1 cellular context compared by ENCODE assay signal in genomic region chr17:48646183-48647102, GRCh38.
TF ChIP-seq lines count a peak whose summit lies in the region.

No MANE protein-coding gene starts in this region.

TF ChIP-seq in K562, 482 proteins besides CTCF, POLR2A, EP300 and RAD21:
- TF ChIP-seq POLR2G (IDR thresholded peaks at IDR 0.05; ENCODE audit: low read depth, low read length): peak; percentile 76
- 0 out of 2 replicates have a peak, but pooled peaks have one; percentile 14 for TF ChIP-seq PHF8 (IDR thresholded peaks at IDR 0.05; ENCODE audit: borderline replicate concordance, low read length)
- TF ChIP-seq MAZ (CRISPR knock-in tag; conservative IDR thresholded peaks at IDR 0.05 in 1 of 2, IDR thresholded peaks at IDR 0.05 in 1 of 2): peak; percentile 54 to 81; a peak in 3 of 4 replicates
- no peak for TF ChIP-seq MAFK (IDR thresholded peaks at IDR 0.05; ENCODE audit: low read length)
- peak in 1 of 3 experiments; percentile 2 for TF ChIP-seq YY1 (IDR thresholded peaks at IDR 0.05; ENCODE audit: borderline replicate concordance in 1 of 3, control insufficient read depth in 1 of 3, extremely low read depth in 1 of 3, insufficient read depth in 3 of 3, insufficient read length in 1 of 3, insufficient replicate concordance in 2 of 3, low read depth in 1 of 3, low read length in 2 of 3)
- 0 out of 2 replicates have a peak, but pooled peaks have one; percentile 10 for TF ChIP-seq CREB1 (IDR thresholded peaks at IDR 0.05)
- no peak for TF ChIP-seq CREB1 (CRISPR knock-in tag; IDR thresholded peaks at IDR 0.05)
- no peak for TF ChIP-seq THAP12 (CRISPR knock-in tag; IDR thresholded peaks at IDR 0.05)
- TF ChIP-seq ZBTB33 (CRISPR knock-in tag; IDR thresholded peaks at IDR 0.05): peak; percentile 91
- TF ChIP-seq CREM (IDR thresholded peaks at IDR 0.05; ENCODE audit: low read depth): peak; percentile 40; the same call in 1 of the 2 replicates
- TF ChIP-seq SNIP1 (IDR thresholded peaks at IDR 0.05; ENCODE audit: low read depth): no peak
- TF ChIP-seq TEAD4 (IDR thresholded peaks at IDR 0.05; ENCODE audit: low read length): no peak
- no peak for TF ChIP-seq TEAD4 (CRISPR knock-in tag; IDR thresholded peaks at IDR 0.05; ENCODE audit: borderline replicate concordance)
- no peak for TF ChIP-seq TCFL5 (CRISPR knock-in tag; conservative IDR thresholded peaks at IDR 0.05)
- TF ChIP-seq VEZF1 (CRISPR knock-in tag; IDR thresholded peaks at IDR 0.05): peak; percentile 56
- TF ChIP-seq FIP1L1 (IDR thresholded peaks at IDR 0.05; ENCODE audit: low read depth, low read length, poor library complexity, severe bottlenecking): peak; percentile 39
- TF ChIP-seq SMAD4 (CRISPR knock-in tag; conservative IDR thresholded peaks at IDR 0.05): peak; percentile 95
- no peak for TF ChIP-seq ZNF354B (CRISPR knock-in tag; IDR thresholded peaks at IDR 0.05)
- TF ChIP-seq CXXC5 (CRISPR knock-in tag; IDR thresholded peaks at IDR 0.05): peak; percentile 56; the same call in 1 of the 2 replicates
- TF ChIP-seq NCOA6 (IDR thresholded peaks at IDR 0.05): peak; percentile 82
- no peak for TF ChIP-seq ZNF184 (CRISPR knock-in tag; IDR thresholded peaks at IDR 0.05)
- 0 out of 2 replicates have a peak, but pooled peaks have one; percentile 63 for TF ChIP-seq MTA3 (IDR thresholded peaks at IDR 0.05; ENCODE audit: borderline replicate concordance)
- no peak for TF ChIP-seq ZNF518B (CRISPR knock-in tag; IDR thresholded peaks at IDR 0.05)
- TF ChIP-seq ZNF695 (CRISPR knock-in tag; IDR thresholded peaks at IDR 0.05): no peak
- no peak for TF ChIP-seq STAT5A (IDR thresholded peaks at IDR 0.05; ENCODE audit: borderline replicate concordance, low read length)
- no peak for TF ChIP-seq FOXA3 (CRISPR knock-in tag; conservative IDR thresholded peaks at IDR 0.05 in 1 of 2, IDR thresholded peaks at IDR 0.05 in 1 of 2)
- TF ChIP-seq HDAC1 (IDR thresholded peaks at IDR 0.05): peak in 1 of 2 experiments; percentile 23; a peak in 1 of 4 replicates
- TF ChIP-seq L3MBTL2 (IDR thresholded peaks at IDR 0.05): peak; percentile 52; the same call in 1 of the 2 replicates
- TF ChIP-seq ZNF584 (CRISPR knock-in tag; IDR thresholded peaks at IDR 0.05; ENCODE audit: low read depth): no peak
- peak; percentile 18 for TF ChIP-seq TAF1 (IDR thresholded peaks at IDR 0.05; ENCODE audit: control insufficient read depth, extremely low read depth, insufficient read depth, low read length, severe bottlenecking)
- peak; percentile 87 for TF ChIP-seq ZBTB7A (IDR thresholded peaks at IDR 0.05; ENCODE audit: borderline replicate concordance, control insufficient read depth, low read depth, low read length)
- 0 out of 2 replicates have a peak, but pooled peaks have one; percentile 29 for TF ChIP-seq RB1 (IDR thresholded peaks at IDR 0.05; ENCODE audit: low read depth)
- TF ChIP-seq EGR1 (conservative IDR thresholded peaks at IDR 0.05): peak; percentile 74
- no peak for TF ChIP-seq RBM39 (optimal IDR thresholded peaks at IDR 0.05; ENCODE audit: low read depth, low read length)
- TF ChIP-seq RHOXF2B (CRISPR knock-in tag; conservative IDR thresholded peaks at IDR 0.05): no peak
- no peak for TF ChIP-seq ZNF780A (CRISPR knock-in tag; IDR thresholded peaks at IDR 0.05)
- peak in 1 of 2 experiments; percentile 30; a peak in 1 of 4 replicates for TF ChIP-seq TRIM24 (IDR thresholded peaks at IDR 0.05)
- peak; percentile 76 for TF ChIP-seq PKNOX1 (IDR thresholded peaks at IDR 0.05)
- TF ChIP-seq MNT (conservative IDR thresholded peaks at IDR 0.05): 0 out of 4 replicates have a peak, but pooled peaks of 1 of the 2 experiments have one; percentile 41
- no peak for TF ChIP-seq ZFP91 (CRISPR knock-in tag; IDR thresholded peaks at IDR 0.05)
- TF ChIP-seq ATF1 (CRISPR knock-in tag; IDR thresholded peaks at IDR 0.05): no peak
- peak; percentile 26; the same call in 1 of the 2 replicates for TF ChIP-seq ATF1 (tag; IDR thresholded peaks at IDR 0.05)
- TF ChIP-seq SUPT5H (IDR thresholded peaks at IDR 0.05): peak; percentile 37; the same call in 1 of the 2 replicates
- TF ChIP-seq E2F6 (IDR thresholded peaks at IDR 0.05; ENCODE audit: borderline replicate concordance in 1 of 2, extremely low read depth in 1 of 2, insufficient read depth in 1 of 2, insufficient read length in 1 of 2, low read depth in 1 of 2, low read length in 1 of 2, poor library complexity in 1 of 2, severe bottlenecking in 1 of 2): peak in 1 of 2 experiments; percentile 37
- TF ChIP-seq RBM14 (IDR thresholded peaks at IDR 0.05; ENCODE audit: borderline replicate concordance, insufficient read depth, low read depth, low read length): 0 out of 2 replicates have a peak, but pooled peaks have one; percentile 36
- TF ChIP-seq MCM3 (IDR thresholded peaks at IDR 0.05): no peak
- peak; percentile 30; the same call in 1 of the 2 replicates for TF ChIP-seq CTBP1 (IDR thresholded peaks at IDR 0.05; ENCODE audit: borderline replicate concordance)
- TF ChIP-seq U2AF1 (optimal IDR thresholded peaks at IDR 0.05; ENCODE audit: low read depth, low read length): peak; percentile 47
- no peak for TF ChIP-seq CHD1 (IDR thresholded peaks at IDR 0.05; ENCODE audit: low read length)
- TF ChIP-seq GTF2E2 (tag; IDR thresholded peaks at IDR 0.05): no peak
- TF ChIP-seq NFIC (IDR thresholded peaks at IDR 0.05): peak; percentile 66
- no peak for TF ChIP-seq POLR2B (IDR thresholded peaks at IDR 0.05; ENCODE audit: low read depth, partially characterized antibody)
- TF ChIP-seq U2AF2 (optimal IDR thresholded peaks at IDR 0.05; ENCODE audit: low read depth, low read length): no peak
- TF ChIP-seq POLR2AphosphoS5 (IDR thresholded peaks at IDR 0.05; ENCODE audit: control insufficient read depth, insufficient read depth, low read depth, low read length): peak; percentile 32; the same call in 1 of the 2 replicates
- TF ChIP-seq ZNF212 (CRISPR knock-in tag; IDR thresholded peaks at IDR 0.05): no peak
- TF ChIP-seq RBFOX2 (IDR thresholded peaks at IDR 0.05; ENCODE audit: low read depth, low read length): peak; percentile 75
- TF ChIP-seq NRF1 (conservative IDR thresholded peaks at IDR 0.05 in 1 of 2, IDR thresholded peaks at IDR 0.05 in 1 of 2): 0 out of 4 replicates have a peak, but pooled peaks of 1 of the 2 experiments have one; percentile 14
- TF ChIP-seq MTA1 (IDR thresholded peaks at IDR 0.05; ENCODE audit: borderline replicate concordance): no peak
